Comparison of ENCODE assay signal across 31 cellular contexts in the genomic region with DNA sequence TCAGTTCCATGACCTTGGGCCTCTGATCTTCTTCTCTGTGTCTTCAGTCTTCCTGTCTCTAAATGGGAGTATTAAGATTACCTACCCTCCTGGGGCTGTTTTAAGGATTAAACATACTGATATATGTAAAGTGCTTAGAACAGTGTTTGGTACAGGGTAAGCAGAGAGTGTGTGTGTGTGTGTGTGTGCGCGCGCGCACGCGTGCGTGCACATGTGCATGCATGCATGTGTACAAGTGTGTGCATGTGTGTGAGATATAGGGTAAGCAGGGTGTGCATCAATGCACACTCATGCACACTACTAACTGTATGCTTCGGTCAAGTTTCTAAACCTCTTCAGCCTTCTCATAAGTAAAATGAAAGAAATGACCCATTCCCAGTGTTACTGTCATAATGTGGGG.
"Had no signal": no experiment of that assay in that cellular context is flagged by ENCODE, and none has a peak within 500 bp of the region (broad histone marks: within the 10 kb centered on the region; RNA-seq: fewer than 3 reads in every experiment).

No MANE protein-coding gene starts in this region.

- H3K4me1 Mint-ChIP-seq: naive B cell; stimulated activated memory B cell treated with anti-CD40 and anti-IgM and Interleukin-4, amounts not matched to agents 10 μg/mL and 1 μg/mL and 100 μg/mL, for 72 hours; stimulated activated naive CD8-positive, alpha-beta T cell treated with anti-CD3 and anti-CD28 coated beads, Interleukin-15, amount 100 ng/mL, for 72 hours had no signal

- H3K27ac ChIP-seq: neutrophil, pancreas, psoas muscle, skin epidermis, spleen, suprapubic skin, testis, tibial artery, transverse colon, upper lobe of right lung, vagina had no signal

- H3K36me3 ChIP-seq: neutrophil, pancreas, spleen, suprapubic skin, tibial artery, transverse colon, upper lobe of right lung, vagina had no signal

- H3K4me3 Mint-ChIP-seq: naive B cell; naive thymus-derived CD8-positive, alpha-beta T cell; natural killer cell treated with Interleukin-12 subunit alpha and Interleukin-12 subunit beta and Interleukin-15 and Interleukin-18, amount 100 ng/mL, for 72 hours; nephron progenitor cell; stimulated activated memory B cell treated with anti-CD40 and anti-IgM and Interleukin-4, amounts not matched to agents 10 μg/mL and 1 μg/mL and 100 μg/mL, for 72 hours; stimulated activated naive CD8-positive, alpha-beta T cell treated with anti-CD3 and anti-CD28 coated beads, Interleukin-15, amount 100 ng/mL, for 72 hours; type B pancreatic cell had no signal

- H3K27ac Mint-ChIP-seq: naive thymus-derived CD8-positive, alpha-beta T cell; natural killer cell treated with Interleukin-12 subunit alpha and Interleukin-12 subunit beta and Interleukin-15 and Interleukin-18, amount 100 ng/mL, for 72 hours; nephron progenitor cell; progenitor cell of endocrine pancreas; stimulated activated memory B cell treated with anti-CD40 and anti-IgM and Interleukin-4, amounts not matched to agents 10 μg/mL and 1 μg/mL and 100 μg/mL, for 72 hours; stimulated activated naive CD8-positive, alpha-beta T cell treated with anti-CD3 and anti-CD28 coated beads, Interleukin-15, amount 100 ng/mL, for 72 hours; type B pancreatic cell had no signal

- H3K9me3 Mint-ChIP-seq: naive thymus-derived CD8-positive, alpha-beta T cell; natural killer cell treated with Interleukin-12 subunit alpha and Interleukin-12 subunit beta and Interleukin-15 and Interleukin-18, amount 100 ng/mL, for 72 hours; nephron progenitor cell; stimulated activated memory B cell treated with anti-CD40 and anti-IgM and Interleukin-4, amounts not matched to agents 10 μg/mL and 1 μg/mL and 100 μg/mL, for 72 hours; stimulated activated naive CD8-positive, alpha-beta T cell treated with anti-CD3 and anti-CD28 coated beads, Interleukin-15, amount 100 ng/mL, for 72 hours; type B pancreatic cell had no signal

- H3K36me3 Mint-ChIP-seq: naive B cell; naive thymus-derived CD8-positive, alpha-beta T cell; natural killer cell treated with Interleukin-12 subunit alpha and Interleukin-12 subunit beta and Interleukin-15 and Interleukin-18, amount 100 ng/mL, for 72 hours; stimulated activated memory B cell treated with anti-CD40 and anti-IgM and Interleukin-4, amounts not matched to agents 10 μg/mL and 1 μg/mL and 100 μg/mL, for 72 hours had no signal

- H3K4me3 ChIP-seq: pancreas, psoas muscle, skin epidermis, smooth muscle cell, spleen, suprapubic skin, testis, tibial artery, transverse colon, upper lobe of right lung, vagina had no signal

- DNase-seq: naive B cell; naive thymus-derived CD8-positive, alpha-beta T cell; nephron progenitor cell; nucleus accumbens; pancreas; psoas muscle; right cardiac atrium; spleen; stimulated activated CD4-positive, alpha-beta T cell treated with anti-CD3 and anti-CD28 coated beads, Interleukin-12 subunit alpha, Interleukin-12 subunit beta, amount 100 ng/mL, for 4 hours; stimulated activated CD4-positive, alpha-beta T cell treated with anti-CD3 and anti-CD28 coated beads, Interleukin-1b, Interleukin-23, amount 100 ng/mL, for 48 hours; stimulated activated CD4-positive, alpha-beta T cell treated with anti-CD3 and anti-CD28 coated beads, Interleukin-4, amount 100 ng/mL, for 1 hour; stimulated activated CD4-positive, alpha-beta T cell treated with anti-CD3 and anti-CD28 coated beads, Interleukin-4, amount 100 ng/mL, for 4 hours; stimulated activated CD8-positive, alpha-beta memory T cell treated with anti-CD3 and anti-CD28 coated beads, Interleukin-4, amount 100 ng/mL, for 48 hours; stimulated activated naive CD4-positive, alpha-beta T cell; stimulated activated naive CD8-positive, alpha-beta T cell treated with anti-CD3 and anti-CD28 coated beads, Interleukin-15, amount 100 ng/mL, for 72 hours; stimulated activated naive CD8-positive, alpha-beta T cell treated with anti-CD3 and anti-CD28 coated beads, Interleukin-15, Interleukin-2, amounts not matched to agents 100 U/mL and 50 U/mL, for 24 hours; substantia nigra; testis; tibial artery; transverse colon; upper lobe of right lung had no signal

- H3K4me2 ChIP-seq: smooth muscle cell had no signal

- ATAC-seq: naive thymus-derived CD8-positive, alpha-beta T cell; pancreas; psoas muscle; right cardiac atrium; sciatic nerve; stimulated activated memory B cell treated with anti-CD40 and anti-IgM and Interleukin-4, amounts not matched to agents 10 μg/mL and 1 μg/mL and 100 μg/mL, for 72 hours; stimulated activated naive CD8-positive, alpha-beta T cell treated with anti-CD3 and anti-CD28 coated beads, Interleukin-15, amount 100 ng/mL, for 72 hours; stimulated activated naive CD8-positive, alpha-beta T cell treated with anti-CD3 and anti-CD28 coated beads, Interleukin-15, Interleukin-2, amounts not matched to agents 100 U/mL and 50 U/mL, for 24 hours; upper lobe of right lung had no signal

- H3K27me3 ChIP-seq: pancreas, spleen, testis, transverse colon, upper lobe of right lung, vagina had no signal

- FAIRE-seq: pancreas had no signal

- H3K9me3 ChIP-seq: neutrophil, pancreas, psoas muscle, spleen, suprapubic skin, testis, tibial artery, transverse colon, upper lobe of right lung, vagina had no signal

- H3K4me1 ChIP-seq: pancreas, psoas muscle, suprapubic skin, transverse colon, upper lobe of right lung, vagina had no signal
